ENCODE assay signal across 8 cellular contexts in the genomic region with DNA sequence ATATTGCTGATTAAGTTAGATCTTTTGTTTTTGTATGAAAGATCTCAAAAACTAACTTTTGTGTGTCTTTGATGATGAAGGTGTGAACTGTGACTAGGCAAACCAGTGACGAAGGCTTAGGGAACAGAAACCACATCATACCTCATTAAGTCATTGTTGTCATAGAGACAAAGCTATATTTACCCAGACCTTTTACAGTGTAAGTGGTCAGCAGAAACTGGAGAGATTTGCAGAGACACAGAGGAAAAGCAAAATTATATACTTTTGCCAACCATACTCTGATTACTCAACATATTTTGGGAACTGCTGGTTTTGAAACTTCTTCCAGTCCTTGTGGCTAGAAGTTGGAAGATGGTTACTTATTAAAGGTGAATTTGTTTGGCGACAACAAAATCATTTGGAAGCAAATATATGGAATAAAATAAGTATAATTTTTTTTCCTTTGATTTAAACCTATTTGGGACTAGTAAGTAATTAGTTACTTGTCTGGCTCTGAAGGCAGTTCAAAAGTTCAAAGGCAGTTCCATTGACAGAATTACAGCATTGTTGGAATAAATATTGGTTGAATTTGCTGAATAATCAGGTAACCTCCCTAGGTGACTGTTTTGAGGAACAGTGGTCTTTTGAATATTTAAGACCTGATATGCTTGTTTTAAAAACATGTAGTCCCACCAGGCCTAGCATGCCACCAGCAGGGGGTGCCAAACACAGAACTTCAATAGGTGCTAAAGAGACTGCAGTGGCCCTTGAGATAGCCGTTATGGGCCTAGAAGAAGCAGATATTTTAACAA.
DNase-seq lines count a peak whose midpoint lies in the region; ATAC-seq, FAIRE-seq and TF ChIP-seq lines count a peak whose summit lies in the region.

No MANE protein-coding gene starts in this region.

- H3K36me3 ChIP-seq in SJCRH30 (no peaks in the 10 kb centered on the region), heart right ventricle (peaks cover 0 to 6% (median 0%) of the 10 kb centered on the region in 9 donors), small intestine (ENCODE audit: control insufficient read depth in 2 of 2, insufficient read depth in 2 of 2, low read length in 2 of 2) (no peaks in the 10 kb centered on the region)

- H3K9me3 ChIP-seq in SJCRH30 (replicated peaks) (no peaks in the 10 kb centered on the region), heart right ventricle (no peaks in the 10 kb centered on the region), small intestine (ENCODE audit: control insufficient read depth, low read depth) (no peaks in the 10 kb centered on the region)

- TF ChIP-seq CTCF in heart right ventricle (IDR thresholded peaks at IDR 0.05), result peak; percentile 33 to 69 (median 59)

- intact Hi-C loops in heart right ventricle (cut with DNase I), result loop anchor here in 1 of 10 donors (10.0 kb wide), 1 partner anchor 310 kb away; no protein-coding TSS in a partner anchor

- H3K4me1 ChIP-seq in SJCRH30, result no peaks in the 10 kb centered on the region
- peaks cover 0 to 13% (median 0%) of the 10 kb centered on the region in 9 donors for H3K4me1 ChIP-seq in heart right ventricle
- no peaks in the 10 kb centered on the region for H3K4me1 ChIP-seq in small intestine (ENCODE audit: control insufficient read depth in 2 of 2, insufficient read depth in 1 of 2, low read depth in 1 of 2, low read length in 1 of 2)

- no peaks in the 10 kb centered on the region for H3K27me3 ChIP-seq in SJCRH30
- no peaks in the 10 kb centered on the region for H3K27me3 ChIP-seq in heart right ventricle
- no peaks in the 10 kb centered on the region for H3K27me3 ChIP-seq in small intestine (ENCODE audit: control insufficient read depth in 2 of 2, insufficient read depth in 2 of 2, low read length in 2 of 2)

- H3K4me3 ChIP-seq in SJCRH30 (no peak overlapping the region), heart right ventricle (no peak overlapping the region), small intestine (ENCODE audit: low read depth in 1 of 2, low read length in 2 of 2) (no peak overlapping the region)

- no peak for FAIRE-seq in small intestine (lab: Jason Lieb, UNC)

- in situ Hi-C loops in G401 (cut with HindIII; ENCODE audit: low sequenced_read_pairs), result no loop called here

- WGBS in heart right ventricle, 2 donors, result 48% methylated on average over 3 of the region's 3 CpGs
- WGBS in small intestine, 3 donors, result 58 to 70% (median 59%) methylated on average over 3 of the region's 3 CpGs

- H3K27ac ChIP-seq in SJCRH30, result no peak overlapping the region
- H3K27ac ChIP-seq in heart right ventricle, result peak overlapping the region in 1 of 10 donors; percentile 54
- no peak overlapping the region for H3K27ac ChIP-seq in small intestine (ENCODE audit: low read depth in 1 of 2, low read length in 1 of 2)

- DNase-seq in G401 (ENCODE audit: low spot score) (peak; percentile 19), HT1080 (ENCODE audit: low read depth) (peak; percentile 32), SJCRH30 (peak; percentile 63 to 74), heart right ventricle (peak; percentile 48 to 54), small intestine (peak; percentile 40), NCI-H2196 treated with DMSO at 0.1 percent for 48 hours (lab: John Stamatoyannopoulos, UW; ENCODE audit: unreplicated experiment) (no peak)
- DNase-seq in activated naive CD4-positive, alpha-beta T cell (lab: John Stamatoyannopoulos, UW), result peak in 3 of 4 experiments; percentile 1 to 48 (median 44)

- peak; percentile 99 for ATAC-seq in GM21526 (IDR thresholded peaks at IDR 0.05; ENCODE audit: low FRiP score, unreplicated experiment)
- peak in 7 of 8 donors; percentile 57 to 90 (median 75) for ATAC-seq in heart right ventricle
